10 cellular contexts compared by ENCODE assay signal in the genomic region with DNA sequence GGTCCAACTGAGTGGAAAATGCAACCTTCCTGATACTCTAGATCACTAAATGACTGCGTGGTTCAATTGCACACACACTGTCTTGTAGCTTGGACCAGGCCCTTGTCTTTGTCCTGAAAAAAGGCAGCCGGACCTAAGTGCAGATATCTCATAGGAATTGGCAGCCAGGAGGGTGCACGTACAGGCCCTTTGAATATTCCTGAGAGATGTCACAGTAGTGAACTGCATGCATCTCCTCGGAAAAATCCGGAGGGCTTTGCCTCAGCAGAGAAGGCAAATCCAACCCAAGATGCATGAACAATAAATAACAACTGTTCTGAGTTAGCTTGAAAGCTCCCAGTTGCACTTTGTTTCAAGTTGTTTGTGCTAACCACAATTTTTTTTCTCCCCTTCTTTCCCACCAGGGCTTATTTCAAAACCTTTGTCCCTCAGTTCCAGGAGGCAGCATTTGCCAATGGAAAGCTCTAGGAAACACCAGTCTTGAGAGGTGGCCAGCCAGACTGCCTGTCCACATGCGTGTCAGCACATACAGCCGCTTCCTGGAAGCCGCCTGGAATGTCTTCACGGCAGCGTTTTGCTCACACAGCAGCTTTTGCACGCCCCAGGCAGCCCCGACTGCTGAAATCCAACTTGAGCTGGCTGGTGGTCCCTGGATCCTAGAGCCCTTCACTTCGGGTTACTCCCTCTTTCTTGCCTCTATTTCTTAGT. TPM values are rescaled to one million over a fixed set of nuclear protein-coding genes. Genes with fewer than 3 reads are reported as not detected.
A peak's percentile ranks its signal among the peaks of the same experiment; 100 is the strongest.
DNase-seq lines count a peak whose midpoint lies in the region; ATAC-seq and TF ChIP-seq lines count a peak whose summit lies in the region.
"Had no signal": no experiment of that assay in that cellular context is flagged by ENCODE, and none has a peak within 500 bp of the region (broad histone marks: within the 10 kb centered on the region; RNA-seq: fewer than 3 reads in every experiment).

No MANE protein-coding gene starts in this region.

- no peaks in the 10 kb centered on the region for H3K79me2 ChIP-seq in osteoblast (ENCODE audit: insufficient read depth, low read length)

- no peaks in the 10 kb centered on the region for H3K9me3 Mint-ChIP-seq in activated naive CD8-positive, alpha-beta T cell treated with anti-CD3 and anti-CD28 coated beads, Interleukin-2, amount 50 U/mL, for 24 hours

- H2AFZ ChIP-seq in osteoblast (ENCODE audit: low read length): peak overlapping the region; percentile 38

- H3K4me3 ChIP-seq in AG04449 (ENCODE audit: low read depth, low read length) (peak overlapping the region; percentile 6; the same call in 1 of the 2 replicates), RWPE2 (ENCODE audit: severe bottlenecking) (no peak overlapping the region), fibroblast of pulmonary artery (replicated peaks; ENCODE audit: low read depth, low read length) (no peak overlapping the region), osteoblast (ENCODE audit: insufficient read depth, low read length) (peak overlapping the region; percentile 6)

- H3K27ac Mint-ChIP-seq in activated naive CD8-positive, alpha-beta T cell treated with anti-CD3 and anti-CD28 coated beads, Interleukin-2, amount 50 U/mL, for 24 hours: no peak overlapping the region

- H3K9me3 ChIP-seq in RWPE2 (ENCODE audit: severe bottlenecking) (no peaks in the 10 kb centered on the region), osteoblast (ENCODE audit: low read depth, low read length) (no peaks in the 10 kb centered on the region)

- H3K4me1 ChIP-seq in RWPE2 (ENCODE audit: insufficient read depth, poor library complexity, severe bottlenecking) (peaks cover 16% of the 10 kb centered on the region), osteoblast (ENCODE audit: insufficient read depth, low read length) (peaks cover 36% of the 10 kb centered on the region)

- H4K20me1 ChIP-seq in osteoblast (ENCODE audit: insufficient read depth, low read length): no peaks in the 10 kb centered on the region

- TF ChIP-seq CTCF in AG04449 (IDR thresholded peaks at IDR 0.05; ENCODE audit: insufficient read depth, low read length, missing control alignments) (no peak), RWPE2 (IDR thresholded peaks at IDR 0.05; ENCODE audit: poor library complexity, severe bottlenecking) (no peak), fibroblast of pulmonary artery (IDR thresholded peaks at IDR 0.05; ENCODE audit: low read length, missing control alignments) (no peak), osteoblast (IDR thresholded peaks at IDR 0.05; ENCODE audit: extremely low read depth, low read depth, low read length) (no peak)

- H3K4me3 Mint-ChIP-seq in activated naive CD8-positive, alpha-beta T cell treated with anti-CD3 and anti-CD28 coated beads, Interleukin-2, amount 50 U/mL, for 24 hours: no peak overlapping the region

- H3K27me3 ChIP-seq in RWPE2 (ENCODE audit: insufficient read depth, poor library complexity, severe bottlenecking) (no peaks in the 10 kb centered on the region), osteoblast (ENCODE audit: insufficient read depth, low read length) (no peaks in the 10 kb centered on the region)

- H3K4me2 ChIP-seq in osteoblast (ENCODE audit: insufficient read depth, low read length): peak overlapping the region; percentile 46

- ATAC-seq in RWPE2 (ENCODE audit: low read depth): peak; percentile 48; the same call in 1 of the 3 replicates
- no peak for ATAC-seq in activated naive CD8-positive, alpha-beta T cell treated with anti-CD3 and anti-CD28 coated beads, Interleukin-2, amount 50 U/mL, for 24 hours
- ATAC-seq in GM21381 (IDR thresholded peaks at IDR 0.05; ENCODE audit: unreplicated experiment): no peak

- peaks cover 3% of the 10 kb centered on the region for H3K36me3 Mint-ChIP-seq in activated naive CD8-positive, alpha-beta T cell treated with anti-CD3 and anti-CD28 coated beads, Interleukin-2, amount 50 U/mL, for 24 hours (ENCODE audit: low read depth)

- no peaks in the 10 kb centered on the region for H3K4me1 Mint-ChIP-seq in activated naive CD8-positive, alpha-beta T cell treated with anti-CD3 and anti-CD28 coated beads, Interleukin-2, amount 50 U/mL, for 24 hours

- H3K36me3 ChIP-seq in RWPE2 (ENCODE audit: low read depth) (no peaks in the 10 kb centered on the region), osteoblast (ENCODE audit: insufficient read depth, low read length) (no peaks in the 10 kb centered on the region)

- no peaks in the 10 kb centered on the region for H3K27me3 Mint-ChIP-seq in activated naive CD8-positive, alpha-beta T cell treated with anti-CD3 and anti-CD28 coated beads, Interleukin-2, amount 50 U/mL, for 24 hours

- DNase-seq in AG04449 (ENCODE audit: low read depth, low spot score) (peak; percentile 63), RWPE2 (ENCODE audit: low spot score) (no peak), fibroblast of pulmonary artery (ENCODE audit: low read depth) (peak; percentile 95), osteoblast (ENCODE audit: insufficient read length, low spot score, missing footprints) (peak; percentile 94), inferior parietal cortex (ENCODE audit: extremely low spot score) (no peak)
- DNase-seq in activated naive CD8-positive, alpha-beta T cell treated with anti-CD3 and anti-CD28 coated beads, Interleukin-2, amount 50 U/mL, for 24 hours: no peak
- DNase-seq in stimulated activated CD4-positive, alpha-beta T cell treated with anti-CD3 and anti-CD28 coated beads, Interleukin-2, amount 100 ng/mL, for 48 hours: no peak
- DNase-seq: Kasumi-1, small intestine had no signal

- CTCF ChIA-PET in AG04449 (lab: Yijun Ruan, JAX): no interaction called here

- peak overlapping the region; percentile 41 for H3K27ac ChIP-seq in RWPE2 (ENCODE audit: poor library complexity, severe bottlenecking)
- H3K27ac ChIP-seq in osteoblast (ENCODE audit: low read depth, low read length): peak overlapping the region; percentile 69

- POLR2A ChIA-PET in AG04449 (lab: Yijun Ruan, JAX): no interaction called here

RNA-seq across cellular contexts. Expression of gene FOSL2, which starts 54.5 kb away (rescaled TPM):
- 64.5 and 86.9 TPM in 2 replicates for total RNA-seq in osteoblast

Comparison
In these comparisons a context has a peak if more than half of its experiments do, and no peak if none do; other contexts are left out.
1. DNase-seq: peak in AG04449 (single experiment), fibroblast of pulmonary artery (single experiment) and osteoblast (single experiment); none in RWPE2 (single experiment), activated naive CD8-positive, alpha-beta T cell treated with anti-CD3 and anti-CD28 coated beads, Interleukin-2, amount 50 U/mL, for 24 hours (single experiment), stimulated activated CD4-positive, alpha-beta T cell treated with anti-CD3 and anti-CD28 coated beads, Interleukin-2, amount 100 ng/mL, for 48 hours (0 of 2) and inferior parietal cortex (single experiment).
2. H3K4me3 ChIP-seq: peak in AG04449 (single experiment) and osteoblast (single experiment); none in RWPE2 (single experiment) and fibroblast of pulmonary artery (single experiment).